ENCODE assay signal across 14 cellular contexts in genomic region chr7:98287486-98287959, GRCh38. TPM values are rescaled to one million over a fixed set of nuclear protein-coding genes. Genes with fewer than 3 reads are reported as not detected.
DNase-seq lines count a peak whose midpoint lies in the region; ATAC-seq and TF ChIP-seq lines count a peak whose summit lies in the region.
"Had no signal": no experiment of that assay in that cellular context is flagged by ENCODE, and none has a peak within 500 bp of the region (broad histone marks: within the 10 kb centered on the region; RNA-seq: fewer than 3 reads in every experiment).

No MANE protein-coding gene starts in this region.

- DNase-seq in H9 (peak; percentile 92), NCI-H748 (lab: John Stamatoyannopoulos, UW; ENCODE audit: unreplicated experiment) (peak; percentile 82), foreskin keratinocyte (peak; percentile 70 to 82), gastrocnemius medialis (peak in 1 of 2 donors; percentile 60)
- no peak for DNase-seq in activated T-cell treated with anti-CD3 and anti-CD28 coated beads, Interleukin-2, amount 50 U/mL, for 48 hours
- DNase-seq in activated CD8-positive, alpha-beta T cell treated with anti-CD3 and anti-CD28 coated beads, Interleukin-2, amount 10 ng/mL, durations not matched to agents 7 days and 5 days, result no peak
- DNase-seq: activated effector memory CD4-positive, alpha-beta T cell treated with anti-CD3 and anti-CD28 coated beads, Interleukin-2, amount 50 U/mL, for 16 hours; effector memory CD8-positive, alpha-beta T cell; NCI-H1694; stimulated activated CD4-positive, alpha-beta T cell treated with anti-CD3 and anti-CD28 coated beads, Interleukin-1b, Interleukin-23, amount 100 ng/mL, for 48 hours; uterus had no signal

- H3K36me3 Mint-ChIP-seq in H9 (ENCODE audit: insufficient read depth in 1 of 3, low read depth in 3 of 3), result peaks cover 8 to 38% (median 30%) of the 10 kb centered on the region in 3 experiments
- H3K36me3 Mint-ChIP-seq in activated CD8-positive, alpha-beta T cell treated with anti-CD3 and anti-CD28 coated beads, Interleukin-2, amount 10 ng/mL, durations not matched to agents 7 days and 5 days (ENCODE audit: low read depth), result peaks cover 2% of the 10 kb centered on the region

- H3K27me3 ChIP-seq in H9 (ENCODE audit: insufficient read depth, low read length), result no peaks in the 10 kb centered on the region
- H3K27me3 ChIP-seq in foreskin keratinocyte, result no peaks in the 10 kb centered on the region
- H3K27me3 ChIP-seq in gastrocnemius medialis, result no peaks in the 10 kb centered on the region
- H3K27me3 ChIP-seq: uterus had no signal

- H3K4ac ChIP-seq in H9 (ENCODE audit: low read depth, low read length), result no peak overlapping the region

- no peak overlapping the region for H4K91ac ChIP-seq in H9 (ENCODE audit: insufficient read length, low read depth, low read length)

- intact Hi-C loops in gastrocnemius medialis (cut with DNase I; ENCODE audit: low total_unique reads), result loop anchor here (10.0 kb wide), 1 partner anchor 587 kb away; the partner anchor contains the start of genes TMEM130 and TRRAP

- peaks cover under 1% of the 10 kb centered on the region for H3K23me2 ChIP-seq in H9 (ENCODE audit: insufficient read length, low read depth, low read length, poor library complexity, severe bottlenecking)

- no peak overlapping the region for H2AFZ ChIP-seq in H9 (ENCODE audit: low read length)

- no peak overlapping the region for H3K9ac ChIP-seq in H9 (ENCODE audit: extremely low read depth, insufficient read length, low read length)

- ATAC-seq in foreskin keratinocyte (peak; percentile 84), gastrocnemius medialis (no peak), GM21423 (IDR thresholded peaks at IDR 0.05; ENCODE audit: unreplicated experiment) (no peak), GM18873 (IDR thresholded peaks at IDR 0.05; ENCODE audit: low FRiP score, unreplicated experiment) (no peak)
- ATAC-seq in activated CD8-positive, alpha-beta T cell treated with anti-CD3 and anti-CD28 coated beads, Interleukin-2, amount 10 ng/mL, durations not matched to agents 7 days and 5 days, result no peak
- ATAC-seq: effector memory CD8-positive, alpha-beta T cell had no signal

- H3K4me1 ChIP-seq in H9 (ENCODE audit: insufficient read depth, low read length) (no peaks in the 10 kb centered on the region; the same call in 1 of the 2 replicates), foreskin keratinocyte (peaks cover 25% of the 10 kb centered on the region), gastrocnemius medialis (peaks cover 59 to 63% of the 10 kb centered on the region in 2 donors)

- peaks cover 6% of the 10 kb centered on the region for H3K79me1 ChIP-seq in H9 (ENCODE audit: insufficient read depth, low read depth, low read length, poor library complexity, severe bottlenecking)

- H2BK12ac ChIP-seq in H9 (ENCODE audit: insufficient read length, low read depth, low read length), result no peak overlapping the region

- no peak overlapping the region for H2AK5ac ChIP-seq in H9 (ENCODE audit: insufficient read length, low read length)

- H3K4me1 Mint-ChIP-seq in H9, result peaks cover 30 to 42% of the 10 kb centered on the region in 2 experiments
- H3K4me1 Mint-ChIP-seq in activated CD8-positive, alpha-beta T cell treated with anti-CD3 and anti-CD28 coated beads, Interleukin-2, amount 10 ng/mL, durations not matched to agents 7 days and 5 days (ENCODE audit: low read depth), result peaks cover 14% of the 10 kb centered on the region

- no peak overlapping the region for H3K27ac ChIP-seq in H9 (ENCODE audit: insufficient read length, low read depth, low read length)
- H3K27ac ChIP-seq in foreskin keratinocyte, result no peak overlapping the region
- peak overlapping the region; percentile 96 to 100 (median 99) for H3K27ac ChIP-seq in gastrocnemius medialis

- peaks cover 0 to 22% of the 10 kb centered on the region in 2 donors for H3K36me3 ChIP-seq in gastrocnemius medialis
- H3K36me3 ChIP-seq: uterus had no signal

- no peaks in the 10 kb centered on the region for H3K9me3 Mint-ChIP-seq in H9
- H3K9me3 Mint-ChIP-seq in activated CD8-positive, alpha-beta T cell treated with anti-CD3 and anti-CD28 coated beads, Interleukin-2, amount 10 ng/mL, durations not matched to agents 7 days and 5 days (ENCODE audit: insufficient read depth), result no peaks in the 10 kb centered on the region
- H3K9me3 Mint-ChIP-seq: effector memory CD8-positive, alpha-beta T cell; memory B cell had no signal

- no peak overlapping the region for H4K8ac ChIP-seq in H9 (replicated peaks; ENCODE audit: insufficient read length, low read depth, low read length)

- TF ChIP-seq CTCF in H9 (conservative IDR thresholded peaks at IDR 0.05) (peak; percentile 21; the same call in 1 of the 3 replicates), foreskin keratinocyte (conservative IDR thresholded peaks at IDR 0.05) (peak; percentile 48), gastrocnemius medialis (IDR thresholded peaks at IDR 0.05 in 4 of 5, conservative IDR thresholded peaks at IDR 0.05 in 1 of 5) (no peak)

- no peak overlapping the region for H2BK5ac ChIP-seq in H9 (ENCODE audit: insufficient read length, low read length)

- in situ Hi-C loops in gastrocnemius medialis (cut with MboI; ENCODE audit: low sequenced_read_pairs in 4 of 4), result loop anchor here in 1 of 4 donors (10.0 kb wide), 1 partner anchor 113 kb away; no protein-coding TSS in a partner anchor

- no peak overlapping the region for H3K18ac ChIP-seq in H9 (ENCODE audit: insufficient read length, low read depth, low read length)

- no peak overlapping the region for H3K56ac ChIP-seq in H9 (ENCODE audit: insufficient read length, low read depth, low read length)

- H3K4me3 Mint-ChIP-seq in H9, result no peak overlapping the region
- H3K4me3 Mint-ChIP-seq in activated CD8-positive, alpha-beta T cell treated with anti-CD3 and anti-CD28 coated beads, Interleukin-2, amount 10 ng/mL, durations not matched to agents 7 days and 5 days, result no peak overlapping the region
- H3K4me3 Mint-ChIP-seq: effector memory CD8-positive, alpha-beta T cell; memory B cell had no signal

- peak overlapping the region in 2 of 3 experiments; percentile 86 to 87; a peak in 2 of 7 replicates for H3K27ac Mint-ChIP-seq in H9
- no peak overlapping the region for H3K27ac Mint-ChIP-seq in activated CD8-positive, alpha-beta T cell treated with anti-CD3 and anti-CD28 coated beads, Interleukin-2, amount 10 ng/mL, durations not matched to agents 7 days and 5 days
- H3K27ac Mint-ChIP-seq: memory B cell had no signal

- H4K5ac ChIP-seq in H9 (ENCODE audit: insufficient read length, low read depth, low read length), result no peak overlapping the region

- no peaks in the 10 kb centered on the region for H3K27me3 Mint-ChIP-seq in H9 (ENCODE audit: low read depth)
- no peaks in the 10 kb centered on the region for H3K27me3 Mint-ChIP-seq in activated CD8-positive, alpha-beta T cell treated with anti-CD3 and anti-CD28 coated beads, Interleukin-2, amount 10 ng/mL, durations not matched to agents 7 days and 5 days (ENCODE audit: low read depth)
- H3K27me3 Mint-ChIP-seq: effector memory CD8-positive, alpha-beta T cell; memory B cell had no signal

- no peak overlapping the region for H2BK15ac ChIP-seq in H9 (ENCODE audit: low read depth, low read length)

- POLR2A ChIA-PET in activated CD8-positive, alpha-beta T cell treated with anti-CD3 and anti-CD28 coated beads, Interleukin-2, amount 10 ng/mL, durations not matched to agents 7 days and 5 days (lab: Charles Lee), result no interaction called here

- H2BK20ac ChIP-seq in H9 (ENCODE audit: low read depth, low read length, poor library complexity, severe bottlenecking), result no peak overlapping the region

- CTCF ChIA-PET in activated CD8-positive, alpha-beta T cell treated with anti-CD3 and anti-CD28 coated beads, Interleukin-2, amount 10 ng/mL, durations not matched to agents 7 days and 5 days (lab: Charles Lee), result no interaction called here

- H3K79me2 ChIP-seq in H9 (ENCODE audit: insufficient read depth, low read length), result peaks cover 2% of the 10 kb centered on the region; the same call in 1 of the 2 replicates

- no peak overlapping the region for H2BK120ac ChIP-seq in H9 (ENCODE audit: low read depth, low read length, poor library complexity, severe bottlenecking)

- peak overlapping the region; percentile 50 to 98 (median 88) for H3K4me3 ChIP-seq in gastrocnemius medialis
- H3K4me3 ChIP-seq: uterus had no signal

- H3K9me3 ChIP-seq in H9 (ENCODE audit: control insufficient read depth, low read depth, low read length), result no peaks in the 10 kb centered on the region
- H3K9me3 ChIP-seq in gastrocnemius medialis, result no peaks in the 10 kb centered on the region
- H3K9me3 ChIP-seq: uterus had no signal

- no peak overlapping the region for H3K4me2 ChIP-seq in H9 (ENCODE audit: insufficient read depth, insufficient read length, low read length)

- WGBS in H9 (ENCODE audit: extremely low coverage, insufficient read length, low lambda C conversion rate), result no CpG with 5 or more reads among the region's 14 CpGs

- H3T11ph ChIP-seq in H9 (ENCODE audit: low read length), result no peak overlapping the region

- no peaks in the 10 kb centered on the region for H4K20me1 ChIP-seq in H9 (ENCODE audit: control insufficient read depth, insufficient read depth, insufficient read length)

- no peak overlapping the region for H3K14ac ChIP-seq in H9 (ENCODE audit: insufficient read depth, low read length)

- no peak overlapping the region for H3K23ac ChIP-seq in H9 (ENCODE audit: insufficient read length, low read depth, low read length)

- peak in 1 of 2 donors; percentile 14 for TF ChIP-seq POLR2A in gastrocnemius medialis (IDR thresholded peaks at IDR 0.05)

RNA-seq across cellular contexts. Expression of gene BRI3, which starts 6.0 kb away (rescaled TPM):
- total RNA-seq in H9 (2021), result 99.7 and 102 TPM in 2 replicates
- total RNA-seq in foreskin keratinocyte, result 60.4 and 62.7 TPM in 2 replicates
- polyA plus RNA-seq in foreskin keratinocyte, result 110 and 119 TPM in 2 replicates
- 100 to 1,000 TPM in 3 of 4 donors, 10 to 100 TPM in 1; 60.5 to 180 (median 114) TPM for total RNA-seq in gastrocnemius medialis
- total RNA-seq in activated CD8-positive, alpha-beta T cell treated with anti-CD3 and anti-CD28 coated beads, Interleukin-2, amount 10 ng/mL, durations not matched to agents 7 days and 5 days, result 10 to 100 TPM; 35.0 to 35.5 TPM

RNA-seq across cellular contexts. Expression of gene TECPR1, which starts 35.5 kb away (rescaled TPM):
- 13.9 and 15.6 TPM in 2 replicates for total RNA-seq in H9 (2021)
- 6.0 and 8.1 TPM in 2 replicates for total RNA-seq in foreskin keratinocyte
- 2.6 and 3.0 TPM in 2 replicates for polyA plus RNA-seq in foreskin keratinocyte
- total RNA-seq in gastrocnemius medialis, result 10 to 100 TPM; 16.0 to 59.6 (median 33.9) TPM
- total RNA-seq in activated CD8-positive, alpha-beta T cell treated with anti-CD3 and anti-CD28 coated beads, Interleukin-2, amount 10 ng/mL, durations not matched to agents 7 days and 5 days, result 10 to 100 TPM; 49.3 to 55.9 TPM

Comparison
In these comparisons a context has a peak if more than half of its experiments do, and no peak if none do; other contexts are left out.
1. DNase-seq: peak in H9 (single experiment), NCI-H748 (single experiment) and foreskin keratinocyte (2 of 2); none in activated T-cell treated with anti-CD3 and anti-CD28 coated beads, Interleukin-2, amount 50 U/mL, for 48 hours (0 of 2) and activated CD8-positive, alpha-beta T cell treated with anti-CD3 and anti-CD28 coated beads, Interleukin-2, amount 10 ng/mL, durations not matched to agents 7 days and 5 days (single experiment).
2. H3K27ac ChIP-seq: peak in gastrocnemius medialis (4 of 4); none in H9 (single experiment) and foreskin keratinocyte (single experiment).
3. CTCF ChIP-seq: peak in H9 (single experiment) and foreskin keratinocyte (single experiment); none in gastrocnemius medialis (0 of 5).